In genomic region chr21:39006653-39007417, GRCh38 we compare ENCODE assay signal across 1 cellular context.
TF ChIP-seq lines count a peak whose summit lies in the region.

No MANE protein-coding gene starts in this region.

TF ChIP-seq in H1, 55 proteins besides CTCF, POLR2A, EP300 and RAD21 (continued from another document):
- TF ChIP-seq HDAC2 (IDR thresholded peaks at IDR 0.05; ENCODE audit: borderline replicate concordance in 1 of 2, low read depth in 2 of 2, low read length in 2 of 2) = no peak
- no peak for TF ChIP-seq SP1 (IDR thresholded peaks at IDR 0.05; ENCODE audit: low read depth, low read length)
- TF ChIP-seq EZH2 (IDR thresholded peaks at IDR 0.05; ENCODE audit: low read depth, low read length, severe bottlenecking) = no peak
